ENCODE assay signal across 6 cellular contexts in genomic region chr2:15565392-15565791, GRCh38.
"Had no signal": no experiment of that assay in that cellular context is flagged by ENCODE, and none has a peak within 500 bp of the region (broad histone marks: within the 10 kb centered on the region; RNA-seq: fewer than 3 reads in every experiment).

No MANE protein-coding gene starts in this region.

- H3K4me2 ChIP-seq: KMS-11 had no signal

- H3K27ac ChIP-seq: HL-60, KMS-11 had no signal

- FAIRE-seq: HTR-8/SVneo had no signal

- H3K9ac ChIP-seq: KMS-11 had no signal

- DNase-seq: IMR-90, KBM-7, KG1 had no signal
